In genomic region chr15:32651229-32651837, GRCh38 we compare ENCODE assay signal across 8 cellular contexts. TPM values are rescaled to one million over a fixed set of nuclear protein-coding genes. Genes with fewer than 3 reads are reported as not detected.
DNase-seq lines count a peak whose midpoint lies in the region; ATAC-seq, FAIRE-seq and TF ChIP-seq lines count a peak whose summit lies in the region.

No MANE protein-coding gene starts in this region.

- H3K4me2 ChIP-seq in A549: 0 out of 3 replicates have a peak overlapping the region, but pooled peaks have one; percentile 17

- DNase-seq in A549 (ENCODE audit: low read depth in 1 of 2, low spot score in 1 of 2) (peak; percentile 76 to 80), GM12865 (ENCODE audit: low read depth) (peak; percentile 72), NCI-H446 treated with DMSO at 0.1 percent for 48 hours (lab: John Stamatoyannopoulos, UW) (peak; percentile 15), esophagus muscularis mucosa (ENCODE audit: extremely low spot score) (no peak), nephron progenitor cell (peak; percentile 66), uterus (peak in 1 of 2 donors; percentile 19)
- peak; percentile 67 for DNase-seq in activated CD8-positive, alpha-beta T cell treated with anti-CD3 and anti-CD28 coated beads, Interleukin-2, amount 10 ng/mL, durations not matched to agents 7 days and 5 days

- H3K9me3 ChIP-seq in A549 (no peaks in the 10 kb centered on the region), esophagus muscularis mucosa (no peaks in the 10 kb centered on the region), uterus (no peaks in the 10 kb centered on the region)

- CTCF ChIA-PET in A549 (lab: Yijun Ruan, JAX): interaction anchor here (0.6 to 5.4 kb wide), 43 partner anchors 8 to 1567 kb away, joined by 3 to 160 read pairs (median 5); partner anchors contain the start of gene SCG5
- CTCF ChIA-PET in activated CD8-positive, alpha-beta T cell treated with anti-CD3 and anti-CD28 coated beads, Interleukin-2, amount 10 ng/mL, durations not matched to agents 7 days and 5 days (lab: Charles Lee): interaction anchor here (0.9 to 3.5 kb wide), 8 partner anchors 8 to 143 kb away, joined by 3 to 32 read pairs (median 4); no protein-coding TSS in a partner anchor

- POLR2A ChIA-PET in A549 (lab: Yijun Ruan, JAX): no interaction called here
- POLR2A ChIA-PET in activated CD8-positive, alpha-beta T cell treated with anti-CD3 and anti-CD28 coated beads, Interleukin-2, amount 10 ng/mL, durations not matched to agents 7 days and 5 days (lab: Charles Lee): no interaction called here

- H3K4me1 ChIP-seq in A549 (peaks cover 7% of the 10 kb centered on the region; the same call in 1 of the 3 replicates), esophagus muscularis mucosa (peaks cover 0 to 23% (median 3%) of the 10 kb centered on the region in 4 donors), uterus (no peaks in the 10 kb centered on the region)

- intact Hi-C loops in esophagus muscularis mucosa (cut with DNase I): loop anchor here (10.0 kb wide), 1 partner anchor 483 kb away; no protein-coding TSS in a partner anchor
- intact Hi-C loops in uterus (cut with DNase I; ENCODE audit: low total_unique reads): no loop called here

- no peaks in the 10 kb centered on the region for H3K27me3 Mint-ChIP-seq in activated CD8-positive, alpha-beta T cell treated with anti-CD3 and anti-CD28 coated beads, Interleukin-2, amount 10 ng/mL, durations not matched to agents 7 days and 5 days (ENCODE audit: low read depth)
- no peaks in the 10 kb centered on the region for H3K27me3 Mint-ChIP-seq in nephron progenitor cell (ENCODE audit: low read depth, poor library complexity)

- H3K4me3 ChIP-seq in A549 (no peak overlapping the region), GM12865 (ENCODE audit: low read depth, low read length) (no peak overlapping the region), esophagus muscularis mucosa (no peak overlapping the region), uterus (no peak overlapping the region)

- no peak overlapping the region for H3K4me3 Mint-ChIP-seq in activated CD8-positive, alpha-beta T cell treated with anti-CD3 and anti-CD28 coated beads, Interleukin-2, amount 10 ng/mL, durations not matched to agents 7 days and 5 days
- no peak overlapping the region for H3K4me3 Mint-ChIP-seq in nephron progenitor cell

- TF ChIP-seq RAD21 in A549 (conservative IDR thresholded peaks at IDR 0.05 in 1 of 2, IDR thresholded peaks at IDR 0.05 in 1 of 2): peak; percentile 88 to 92

- FAIRE-seq in A549 (lab: Jason Lieb, UNC): no peak

- H3K36me3 ChIP-seq in esophagus muscularis mucosa (no peaks in the 10 kb centered on the region), uterus (no peaks in the 10 kb centered on the region)

- H3K9me3 Mint-ChIP-seq in activated CD8-positive, alpha-beta T cell treated with anti-CD3 and anti-CD28 coated beads, Interleukin-2, amount 10 ng/mL, durations not matched to agents 7 days and 5 days (ENCODE audit: insufficient read depth): no peaks in the 10 kb centered on the region
- H3K9me3 Mint-ChIP-seq in nephron progenitor cell: no peaks in the 10 kb centered on the region

- TF ChIP-seq CTCF in A549 (IDR thresholded peaks at IDR 0.05): peak; percentile 88
- peak; percentile 96 for TF ChIP-seq CTCF in GM12865 (IDR thresholded peaks at IDR 0.05; ENCODE audit: insufficient read depth, low read depth, low read length, missing control alignments)
- peak; percentile 76 to 94 (median 83) for TF ChIP-seq CTCF in esophagus muscularis mucosa (IDR thresholded peaks at IDR 0.05)
- TF ChIP-seq CTCF in nephron progenitor cell (IDR thresholded peaks at IDR 0.05): peak; percentile 93
- peak; percentile 43 to 57 (median 49) for TF ChIP-seq CTCF in uterus (IDR thresholded peaks at IDR 0.05)

- TF ChIP-seq POLR2A in A549 (IDR thresholded peaks at IDR 0.05; ENCODE audit: low read length) (no peak), esophagus muscularis mucosa (IDR thresholded peaks at IDR 0.05; ENCODE audit: low read depth) (no peak), uterus (IDR thresholded peaks at IDR 0.05) (no peak)

- ATAC-seq in A549 (peak; percentile 92 to 96), HG02623 (IDR thresholded peaks at IDR 0.05; ENCODE audit: unreplicated experiment) (peak; percentile 84)
- ATAC-seq in activated CD8-positive, alpha-beta T cell treated with anti-CD3 and anti-CD28 coated beads, Interleukin-2, amount 10 ng/mL, durations not matched to agents 7 days and 5 days: peak; percentile 82

- no peak overlapping the region for H3K27ac Mint-ChIP-seq in activated CD8-positive, alpha-beta T cell treated with anti-CD3 and anti-CD28 coated beads, Interleukin-2, amount 10 ng/mL, durations not matched to agents 7 days and 5 days
- peak overlapping the region; percentile 9 for H3K27ac Mint-ChIP-seq in nephron progenitor cell

- H3K27ac ChIP-seq in A549 (peak overlapping the region in 1 of 2 experiments; percentile 9; a peak in 2 of 6 replicates), esophagus muscularis mucosa (replicated peaks in 1 of 4) (no peak overlapping the region), uterus (no peak overlapping the region)

- TF ChIP-seq EP300 in A549 (IDR thresholded peaks at IDR 0.05) (no peak), esophagus muscularis mucosa (IDR thresholded peaks at IDR 0.05) (no peak)

- H3K27me3 ChIP-seq in esophagus muscularis mucosa (no peaks in the 10 kb centered on the region), uterus (no peaks in the 10 kb centered on the region)

- peaks cover 6% of the 10 kb centered on the region for H3K4me1 Mint-ChIP-seq in activated CD8-positive, alpha-beta T cell treated with anti-CD3 and anti-CD28 coated beads, Interleukin-2, amount 10 ng/mL, durations not matched to agents 7 days and 5 days (ENCODE audit: low read depth)
- peaks cover 35% of the 10 kb centered on the region for H3K4me1 Mint-ChIP-seq in nephron progenitor cell

- WGBS in A549 (ENCODE audit: missing lambda C conversion rate): 36% methylated on average over 6 of the region's 6 CpGs
- WGBS in esophagus muscularis mucosa: 50% methylated on average over 6 of the region's 6 CpGs

- H3K36me3 Mint-ChIP-seq in activated CD8-positive, alpha-beta T cell treated with anti-CD3 and anti-CD28 coated beads, Interleukin-2, amount 10 ng/mL, durations not matched to agents 7 days and 5 days (ENCODE audit: low read depth): peaks cover 51% of the 10 kb centered on the region
- H3K36me3 Mint-ChIP-seq in nephron progenitor cell (ENCODE audit: low read depth): peaks cover 30% of the 10 kb centered on the region

TF ChIP-seq in A549, 52 proteins besides CTCF, POLR2A, EP300 and RAD21:
- TF ChIP-seq SMC3 (IDR thresholded peaks at IDR 0.05) (peak; percentile 89), HOXA7 (CRISPR knock-in tag; IDR thresholded peaks at IDR 0.05) (no peak)

RNA-seq across cellular contexts. Expression of gene SCG5, which starts 9.8 kb away (rescaled TPM):
- polyA plus RNA-seq in A549 (2011; rRNA removed) (9.4 and 10.5 TPM in 2 replicates), A549 (2017; fragmentation: RNase III; extraction: RNeasy Plus Mini Kit Qiagen cat#74134 plus additional on column Dnase treatment) (0.72 to 1.7 TPM (median 1.4 TPM) in 3 replicates)
- polyA plus RNA-seq in A549 (2012; cell fraction: cytosol; rRNA removed): 0.60 and 0.67 TPM in 2 replicates
- 0.31 and 0.64 TPM in 2 replicates for polyA plus RNA-seq in A549 (2012; cell fraction: nucleus; rRNA removed)
- polyA minus RNA-seq in A549 (2011; rRNA and poly(A)+ RNA removed): 2.6 and 6.0 TPM in 2 replicates
- total RNA-seq in activated CD8-positive, alpha-beta T cell treated with anti-CD3 and anti-CD28 coated beads, Interleukin-2, amount 10 ng/mL, durations not matched to agents 7 days and 5 days: 1 to 10 TPM; 2.8 to 3.0 TPM
- total RNA-seq in esophagus muscularis mucosa (1 to 10 TPM; 1.2 to 6.6 (median 2.9) TPM), uterus (10 to 100 TPM in 1 of 4 donors, 1 to 10 TPM in 1, not detected in 2; 1.4 to 42.2 TPM)

RNA-seq across cellular contexts. Expression of gene ARHGAP11A, which starts 36.0 kb away (rescaled TPM):
- polyA plus RNA-seq in A549 (2011; rRNA removed) (39.3 and 41.4 TPM in 2 replicates), A549 (2017; fragmentation: RNase III; extraction: RNeasy Plus Mini Kit Qiagen cat#74134 plus additional on column Dnase treatment) (90.9 to 121 TPM (median 121 TPM) in 3 replicates)
- polyA plus RNA-seq in A549 (2012; cell fraction: cytosol; rRNA removed): 14.2 and 14.5 TPM in 2 replicates
- 7.4 and 13.7 TPM in 2 replicates for polyA plus RNA-seq in A549 (2012; cell fraction: nucleus; rRNA removed)
- polyA minus RNA-seq in A549 (2011; rRNA and poly(A)+ RNA removed): 9.8 and 10.6 TPM in 2 replicates
- total RNA-seq in activated CD8-positive, alpha-beta T cell treated with anti-CD3 and anti-CD28 coated beads, Interleukin-2, amount 10 ng/mL, durations not matched to agents 7 days and 5 days: 100 to 1,000 TPM; 155 to 158 TPM
- total RNA-seq in esophagus muscularis mucosa (1 to 10 TPM in 1 of 4 donors, under 1 TPM in 3; 0.78 to 1.3 (median 0.91) TPM), uterus (10 to 100 TPM in 1 of 4 donors, under 1 TPM in 1, not detected in 2; 0.70 to 25.0 TPM)

RNA-seq across cellular contexts. Expression of gene GOLGA8N, which starts 58.1 kb away (rescaled TPM):
- polyA plus RNA-seq in A549 (2011; rRNA removed): 3.1 and 3.3 TPM in 2 replicates
- polyA plus RNA-seq in A549 (2012; cell fraction: cytosol; rRNA removed): 0.26 and 1.3 TPM in 2 replicates
- 1.6 and 2.1 TPM in 2 replicates for polyA plus RNA-seq in A549 (2012; cell fraction: nucleus; rRNA removed)
- 3.0 to 3.9 TPM (median 3.0 TPM) in 3 replicates for polyA plus RNA-seq in A549 (2017; fragmentation: RNase III; extraction: RNeasy Plus Mini Kit Qiagen cat#74134 plus additional on column Dnase treatment)
- 1.9 and 2.9 TPM in 2 replicates for polyA minus RNA-seq in A549 (2011; rRNA and poly(A)+ RNA removed)
- 10 to 100 TPM; 32.0 to 36.9 TPM for total RNA-seq in activated CD8-positive, alpha-beta T cell treated with anti-CD3 and anti-CD28 coated beads, Interleukin-2, amount 10 ng/mL, durations not matched to agents 7 days and 5 days
- 1 to 10 TPM; 5.0 to 7.9 (median 6.1) TPM for total RNA-seq in esophagus muscularis mucosa
- 10 to 100 TPM in 2 of 4 donors, 1 to 10 TPM in 2; 3.8 to 22.0 (median 13.9) TPM for total RNA-seq in uterus

Comparison
In these comparisons a context has a peak if more than half of its experiments do, and no peak if none do; other contexts are left out.
1. RNA of gene ARHGAP11A, which starts 36.0 kb away (total RNA-seq): 155 to 158 TPM in activated CD8-positive, alpha-beta T cell treated with anti-CD3 and anti-CD28 coated beads, Interleukin-2, amount 10 ng/mL, durations not matched to agents 7 days and 5 days; 0.78 to 1.3 TPM in esophagus muscularis mucosa and 0.70 to 25.0 TPM in uterus; every median in the first group is over 4 times any median in the second.
2. Peak in every context shown above with its lines, with median percentiles within 50 percentile points of each other: ATAC-seq and CTCF ChIP-seq.